Comparison of ENCODE assay signal across 8 cellular contexts in genomic region chr13:52652170-52652979, GRCh38. TPM values are rescaled to one million over a fixed set of nuclear protein-coding genes. Genes with fewer than 3 reads are reported as not detected.
DNase-seq lines count a peak whose midpoint lies in the region; ATAC-seq and TF ChIP-seq lines count a peak whose summit lies in the region.

TSS of gene SUGT1 (plus strand) at chr13:52652836. CDS start at chr13:52652921, 85 bp downstream.

- H3K36me3 ChIP-seq in SK-N-SH (replicated peaks in 1 of 2; ENCODE audit: control insufficient read depth in 1 of 2, insufficient read depth in 2 of 2, low read length in 1 of 2) (peaks cover 22 to 31% of the 10 kb centered on the region in 2 experiments), testis (ENCODE audit: low read depth, missing control alignments) (no peaks in the 10 kb centered on the region)

- H3K9ac ChIP-seq in SK-N-SH: peak within 1 kb of the TSS; percentile 93

- no peak for TF ChIP-seq RAD21 in SK-N-SH (IDR thresholded peaks at IDR 0.05; ENCODE audit: low read length)

- no peaks in the 10 kb centered on the region for H4K20me1 ChIP-seq in SK-N-SH (ENCODE audit: insufficient read depth)

- TF ChIP-seq CTCF in GM10266 (IDR thresholded peaks at IDR 0.05; ENCODE audit: control insufficient read depth, insufficient read depth, low read depth, missing control alignments) (peak; percentile 67), SK-N-SH (IDR thresholded peaks at IDR 0.05) (peak; percentile 68), testis (IDR thresholded peaks at IDR 0.05) (peak; percentile 63 to 67 (median 67))

- peak within 1 kb of the TSS; percentile 94 for H2AFZ ChIP-seq in SK-N-SH (ENCODE audit: low read depth)

- CTCF ChIA-PET in SK-N-SH (lab: Yijun Ruan, JAX): interaction anchor here (0.7 to 4.2 kb wide), 27 partner anchors 9 to 550 kb away, joined by 3 to 36 read pairs (median 5); partner anchors contain the start of gene VPS36

- WGBS in SK-N-SH (ENCODE audit: low lambda C conversion rate): 1% methylated on average over 18 of the region's 61 CpGs
- 0 to 1% methylated on average over 38 to 61 of the region's 61 CpGs for WGBS in testis, 2 donors

- H3K27me3 ChIP-seq in SK-N-SH (ENCODE audit: insufficient read depth) (no peaks in the 10 kb centered on the region), testis (no peaks in the 10 kb centered on the region)

- H3K27ac ChIP-seq in SK-N-SH (ENCODE audit: low read depth in 2 of 2, low read length in 1 of 2) (peak within 1 kb of the TSS; percentile 100), testis (peak within 1 kb of the TSS; percentile 97 to 99)

- H3K4me1 ChIP-seq in SK-N-SH (ENCODE audit: control insufficient read depth in 1 of 2, insufficient read depth in 2 of 2, low read depth in 1 of 2, low read length in 1 of 2): peaks cover 0 to 6% of the 10 kb centered on the region in 2 experiments; a peak in 2 of 4 replicates
- peaks cover 14% of the 10 kb centered on the region for H3K4me1 ChIP-seq in testis

- POLR2A ChIA-PET in SK-N-SH (lab: Yijun Ruan, JAX): interaction anchor here (0.6 to 2.3 kb wide), 14 partner anchors 8 to 202 kb away, joined by 3 to 25 read pairs (median 3); partner anchors contain the start of genes PCDH8 and VPS36

- DNase-seq in GM10266 (ENCODE audit: extremely low spot score): peak; percentile 82
- peak; percentile 78 for DNase-seq in NCI-H1048 (lab: John Stamatoyannopoulos, UW)
- DNase-seq in SK-N-SH: peak; percentile 91
- peak; percentile 96 for DNase-seq in activated naive CD4-positive, alpha-beta T cell treated with anti-CD3 and anti-CD28 coated beads, Interleukin-2, amount 50 U/mL, for 16 hours
- DNase-seq in glomerular endothelial cell (ENCODE audit: extremely low read depth, low read depth, low spot score): peak; percentile 80
- peak; percentile 94 for DNase-seq in occipital lobe (lab: John Stamatoyannopoulos, UW)
- DNase-seq in testis: peak; percentile 98

- intact Hi-C loops in testis (cut with DNase I; ENCODE audit: low total_unique reads): no loop called here

- no peak for TF ChIP-seq POLR2A in testis (IDR thresholded peaks at IDR 0.05)

- ATAC-seq in HG02588 (IDR thresholded peaks at IDR 0.05; ENCODE audit: unreplicated experiment): peak; percentile 92

- H3K9me3 ChIP-seq in SK-N-SH (no peaks in the 10 kb centered on the region), testis (no peaks in the 10 kb centered on the region)

- no peaks in the 10 kb centered on the region for H3K9me2 ChIP-seq in SK-N-SH

- peak within 1 kb of the TSS; percentile 81 for H3K4me2 ChIP-seq in SK-N-SH

- 0 out of 4 replicates have a peak, but pooled peaks of 1 of the 2 experiments have one; percentile 43 for TF ChIP-seq EP300 in SK-N-SH (IDR thresholded peaks at IDR 0.05; ENCODE audit: borderline replicate concordance in 1 of 2, low read depth in 1 of 2, low read length in 1 of 2)

- H3K79me2 ChIP-seq in SK-N-SH (ENCODE audit: insufficient read depth): peaks cover 78% of the 10 kb centered on the region

- peak within 1 kb of the TSS; percentile 81 to 96 for H3K4me3 ChIP-seq in SK-N-SH (ENCODE audit: low read depth in 2 of 2, low read length in 1 of 2)
- H3K4me3 ChIP-seq in testis: peak within 1 kb of the TSS; percentile 89 to 92

- peaks cover 16% of the 10 kb centered on the region for H3F3A ChIP-seq in SK-N-SH (replicated peaks; ENCODE audit: insufficient read depth)

TF ChIP-seq in SK-N-SH, 30 proteins besides CTCF, POLR2A, EP300 and RAD21 (continues in another document):
- TF ChIP-seq CHD2 (IDR thresholded peaks at IDR 0.05; ENCODE audit: low read length, partially characterized antibody) (peak; percentile 98), FOXM1 (IDR thresholded peaks at IDR 0.05; ENCODE audit: low read depth) (no peak), MAX (IDR thresholded peaks at IDR 0.05; ENCODE audit: low read depth) (peak; percentile 84), REST (IDR thresholded peaks at IDR 0.05; ENCODE audit: low read depth, low read length) (peak; percentile 68), ZBTB33 (IDR thresholded peaks at IDR 0.05; ENCODE audit: borderline replicate concordance, low read depth) (peak; percentile 97), EZH2phosphoT487 (IDR thresholded peaks at IDR 0.05; ENCODE audit: borderline replicate concordance, low read depth) (no peak), RFX5 (IDR thresholded peaks at IDR 0.05; ENCODE audit: low read length) (peak; percentile 60; the same call in 1 of the 2 replicates), ELF1 (IDR thresholded peaks at IDR 0.05) (peak; percentile 96), RCOR1 (IDR thresholded peaks at IDR 0.05; ENCODE audit: low read length) (0 out of 2 replicates have a peak, but pooled peaks have one; percentile 6), FOSL2 (IDR thresholded peaks at IDR 0.05; ENCODE audit: borderline replicate concordance, low read depth) (no peak), JUND (IDR thresholded peaks at IDR 0.05) (no peak), USF2 (IDR thresholded peaks at IDR 0.05; ENCODE audit: borderline replicate concordance, low read depth, low read length) (no peak), RXRA (IDR thresholded peaks at IDR 0.05; ENCODE audit: borderline replicate concordance, low read depth) (no peak), IRF3 (IDR thresholded peaks at IDR 0.05; ENCODE audit: low read depth, low read length) (no peak)

RNA-seq across cellular contexts. Expression of gene SUGT1, which starts in this region (rescaled TPM):
- polyA plus RNA-seq in SK-N-SH (2012; rRNA removed) (17.8 and 18.6 TPM in 2 replicates), testis (ENCODE audit: insufficient read depth, low read depth, low replicate concordance) (63.4 TPM)
- polyA plus RNA-seq in SK-N-SH (2012; cell fraction: cytosol; rRNA removed): 21.0 and 28.4 TPM in 2 replicates
- polyA plus RNA-seq in SK-N-SH (2012; cell fraction: nucleus; rRNA removed): 7.6 and 14.4 TPM in 2 replicates
- total RNA-seq in glomerular endothelial cell (39.7 and 54.0 TPM in 2 replicates), occipital lobe (90.5 TPM), testis (10 to 100 TPM; 49.1 to 54.2 TPM)

Comparison
In these comparisons a context has a peak if more than half of its experiments do, and no peak if none do; other contexts are left out.
1. Peak in every context shown above with its lines: DNase-seq, ATAC-seq, H3K4me3 ChIP-seq and H3K27ac ChIP-seq.